In genomic region chr16:12120331-12120981, GRCh38 we compare ENCODE assay signal across 9 cellular contexts.
DNase-seq lines count a peak whose midpoint lies in the region; ATAC-seq, FAIRE-seq and TF ChIP-seq lines count a peak whose summit lies in the region.
"Had no signal": no experiment of that assay in that cellular context is flagged by ENCODE, and none has a peak within 500 bp of the region (broad histone marks: within the 10 kb centered on the region; RNA-seq: fewer than 3 reads in every experiment).

No MANE protein-coding gene starts in this region.

- peak overlapping the region; percentile 20 for H3K9ac ChIP-seq in astrocyte (ENCODE audit: low read length)

- H4K20me1 ChIP-seq in astrocyte (ENCODE audit: insufficient read depth, low read length), result peaks cover 27% of the 10 kb centered on the region

- H3K9me3 ChIP-seq in astrocyte (ENCODE audit: insufficient read depth, low read depth, low read length), result no peaks in the 10 kb centered on the region
- no peaks in the 10 kb centered on the region for H3K9me3 ChIP-seq in right cardiac atrium (ENCODE audit: control insufficient read depth, low read length)
- H3K9me3 ChIP-seq in transverse colon, result no peaks in the 10 kb centered on the region

- TF ChIP-seq CTCF in astrocyte (IDR thresholded peaks at IDR 0.05; ENCODE audit: insufficient read depth, low read depth, low read length), result no peak
- TF ChIP-seq CTCF in transverse colon (IDR thresholded peaks at IDR 0.05), result no peak

- peak overlapping the region; percentile 57 for H3K4me2 ChIP-seq in astrocyte (ENCODE audit: low read length)

- peaks cover 6% of the 10 kb centered on the region for H3K4me1 Mint-ChIP-seq in astrocyte (ENCODE audit: low read depth, unreplicated experiment)
- no peaks in the 10 kb centered on the region for H3K4me1 Mint-ChIP-seq in activated CD4-positive, alpha-beta memory T cell treated with anti-CD3 and anti-CD28 coated beads, Interleukin-2, amount 10 ng/mL, durations not matched to agents 7 days and 5 days

- CTCF ChIA-PET in activated CD4-positive, alpha-beta memory T cell treated with anti-CD3 and anti-CD28 coated beads, Interleukin-2, amount 10 ng/mL, durations not matched to agents 7 days and 5 days (lab: Charles Lee), result no interaction called here

- in situ Hi-C loops in transverse colon (cut with MboI; ENCODE audit: low pct_ligation_motif_present in 1 of 4, low pct_unique_long_range_greater_than_20kb in 1 of 4, low sequenced_read_pairs in 3 of 4), result no loop called here

- H3K4me3 ChIP-seq in astrocyte (ENCODE audit: insufficient read depth, low read depth, low read length) (no peak overlapping the region), right cardiac atrium (ENCODE audit: low read length) (no peak overlapping the region), transverse colon (no peak overlapping the region)

- peaks cover 6% of the 10 kb centered on the region for H3K36me3 Mint-ChIP-seq in astrocyte (ENCODE audit: low read depth, unreplicated experiment)
- H3K36me3 Mint-ChIP-seq in activated CD4-positive, alpha-beta memory T cell treated with anti-CD3 and anti-CD28 coated beads, Interleukin-2, amount 10 ng/mL, durations not matched to agents 7 days and 5 days (ENCODE audit: low read depth), result no peaks in the 10 kb centered on the region

- peak overlapping the region; percentile 34 for H3K27ac ChIP-seq in astrocyte (ENCODE audit: low read depth, low read length)
- H3K27ac ChIP-seq in right cardiac atrium (ENCODE audit: low read length), result no peak overlapping the region
- no peak overlapping the region for H3K27ac ChIP-seq in transverse colon
- H3K27ac ChIP-seq: HL-60 had no signal

- peak; percentile 86 to 94 for ATAC-seq in right cardiac atrium
- ATAC-seq in HG03095 (IDR thresholded peaks at IDR 0.05; ENCODE audit: unreplicated experiment), result no peak

- FAIRE-seq in astrocyte (lab: Jason Lieb, UNC), result no peak

- TF ChIP-seq EP300 in transverse colon (IDR thresholded peaks at IDR 0.05; ENCODE audit: low read depth), result no peak

- intact Hi-C loops in right cardiac atrium (cut with DNase I), result no loop called here
- intact Hi-C loops in transverse colon (cut with DNase I; ENCODE audit: low total_unique reads), result no loop called here

- H3K9me3 Mint-ChIP-seq in astrocyte (ENCODE audit: unreplicated experiment), result peaks cover 5% of the 10 kb centered on the region
- H3K9me3 Mint-ChIP-seq in activated CD4-positive, alpha-beta memory T cell treated with anti-CD3 and anti-CD28 coated beads, Interleukin-2, amount 10 ng/mL, durations not matched to agents 7 days and 5 days, result no peaks in the 10 kb centered on the region

- no peak overlapping the region for H2AFZ ChIP-seq in astrocyte (ENCODE audit: low read depth, low read length)

- H3K27me3 Mint-ChIP-seq in astrocyte (ENCODE audit: low read depth, unreplicated experiment), result peaks cover 2% of the 10 kb centered on the region
- no peaks in the 10 kb centered on the region for H3K27me3 Mint-ChIP-seq in activated CD4-positive, alpha-beta memory T cell treated with anti-CD3 and anti-CD28 coated beads, Interleukin-2, amount 10 ng/mL, durations not matched to agents 7 days and 5 days
- H3K27me3 Mint-ChIP-seq: activated naive CD8-positive, alpha-beta T cell had no signal

- H3K4me3 Mint-ChIP-seq in astrocyte (ENCODE audit: unreplicated experiment), result no peak overlapping the region
- H3K4me3 Mint-ChIP-seq in activated CD4-positive, alpha-beta memory T cell treated with anti-CD3 and anti-CD28 coated beads, Interleukin-2, amount 10 ng/mL, durations not matched to agents 7 days and 5 days, result no peak overlapping the region
- H3K4me3 Mint-ChIP-seq: activated naive CD8-positive, alpha-beta T cell had no signal

- no peak for TF ChIP-seq POLR2A in transverse colon (IDR thresholded peaks at IDR 0.05)

- POLR2A ChIA-PET in activated CD4-positive, alpha-beta memory T cell treated with anti-CD3 and anti-CD28 coated beads, Interleukin-2, amount 10 ng/mL, durations not matched to agents 7 days and 5 days (lab: Charles Lee), result no interaction called here

- peaks cover 19% of the 10 kb centered on the region for H3K4me1 ChIP-seq in astrocyte (ENCODE audit: insufficient read depth, low read length)
- peaks cover 2% of the 10 kb centered on the region for H3K4me1 ChIP-seq in right cardiac atrium (ENCODE audit: control insufficient read depth, insufficient read depth, low read length)
- peaks cover 0 to 10% (median 3%) of the 10 kb centered on the region in 4 donors for H3K4me1 ChIP-seq in transverse colon

- no peaks in the 10 kb centered on the region for H3K36me3 ChIP-seq in astrocyte (ENCODE audit: insufficient read depth, low read length)
- no peaks in the 10 kb centered on the region for H3K36me3 ChIP-seq in transverse colon

- H3K27me3 ChIP-seq in astrocyte (ENCODE audit: insufficient read depth, low read length) (no peaks in the 10 kb centered on the region), right cardiac atrium (ENCODE audit: control insufficient read depth, insufficient read depth) (no peaks in the 10 kb centered on the region), transverse colon (no peaks in the 10 kb centered on the region)

- 54% methylated on average over 17 of the region's 17 CpGs for WGBS in right cardiac atrium
- 74 to 93% methylated on average over 6 to 17 of the region's 17 CpGs for WGBS in transverse colon (ENCODE audit: low coverage in 1 of 2), 2 donors

- H3K79me2 ChIP-seq in astrocyte (ENCODE audit: insufficient read depth, low read length), result no peaks in the 10 kb centered on the region

- no peak overlapping the region for H3K27ac Mint-ChIP-seq in astrocyte (ENCODE audit: unreplicated experiment)
- no peak overlapping the region for H3K27ac Mint-ChIP-seq in activated CD4-positive, alpha-beta memory T cell treated with anti-CD3 and anti-CD28 coated beads, Interleukin-2, amount 10 ng/mL, durations not matched to agents 7 days and 5 days
- H3K27ac Mint-ChIP-seq: activated naive CD8-positive, alpha-beta T cell had no signal

- DNase-seq in NCI-H187 treated with DMSO at 0.1 percent for 48 hours (lab: John Stamatoyannopoulos, UW) (peak; percentile 46), astrocyte (ENCODE audit: low read depth) (peak; percentile 66), right cardiac atrium (peak; percentile 63 to 76 (median 64)), transverse colon (peak; percentile 13)
- DNase-seq in stimulated activated CD4-positive, alpha-beta T cell treated with anti-CD3 and anti-CD28 coated beads, Interleukin-4, amount 100 ng/mL, for 4 hours, result no peak
- no peak for DNase-seq in activated CD4-positive, alpha-beta memory T cell treated with anti-CD3 and anti-CD28 coated beads, Interleukin-2, amount 10 ng/mL, durations not matched to agents 7 days and 5 days

Comparison
In these comparisons a context has a peak if more than half of its experiments do, and no peak if none do; other contexts are left out.
1. DNase-seq: peak in NCI-H187 treated with DMSO at 0.1 percent for 48 hours (single experiment), astrocyte (single experiment), right cardiac atrium (3 of 3) and transverse colon (single experiment); none in stimulated activated CD4-positive, alpha-beta T cell treated with anti-CD3 and anti-CD28 coated beads, Interleukin-4, amount 100 ng/mL, for 4 hours (0 of 2) and activated CD4-positive, alpha-beta memory T cell treated with anti-CD3 and anti-CD28 coated beads, Interleukin-2, amount 10 ng/mL, durations not matched to agents 7 days and 5 days (single experiment).